Comparison of ENCODE assay signal across 7 cellular contexts in genomic region chr19:15551183-15552004, GRCh38. TPM values are rescaled to one million over a fixed set of nuclear protein-coding genes. Genes with fewer than 3 reads are reported as not detected.
DNase-seq lines count a peak whose midpoint lies in the region; ATAC-seq, FAIRE-seq and TF ChIP-seq lines count a peak whose summit lies in the region.

No MANE protein-coding gene starts in this region.

- H2AFZ ChIP-seq in astrocyte (ENCODE audit: low read depth, low read length): peak overlapping the region; percentile 69

- H3K27ac Mint-ChIP-seq in T-helper 17 cell: no peak overlapping the region
- no peak overlapping the region for H3K27ac Mint-ChIP-seq in astrocyte (ENCODE audit: unreplicated experiment)

- H3K36me3 ChIP-seq in astrocyte (ENCODE audit: insufficient read depth, low read length): no peaks in the 10 kb centered on the region
- H3K36me3 ChIP-seq in mucosa of stomach (ENCODE audit: control insufficient read depth, insufficient read depth, low read length): no peaks in the 10 kb centered on the region

- ATAC-seq in T-helper 17 cell (peak; percentile 45), GM18517 (IDR thresholded peaks at IDR 0.05; ENCODE audit: unreplicated experiment) (no peak), HG03159 (IDR thresholded peaks at IDR 0.05; ENCODE audit: unreplicated experiment) (no peak)
- peak; percentile 30 for ATAC-seq in stimulated activated naive CD8-positive, alpha-beta T cell treated with anti-CD3 and anti-CD28 coated beads, Interleukin-15, Interleukin-2, amounts not matched to agents 100 U/mL and 50 U/mL, for 24 hours

- peaks cover 27% of the 10 kb centered on the region for H3K4me1 Mint-ChIP-seq in T-helper 17 cell
- H3K4me1 Mint-ChIP-seq in astrocyte (ENCODE audit: low read depth, unreplicated experiment): no peaks in the 10 kb centered on the region

- H3K36me3 Mint-ChIP-seq in T-helper 17 cell (ENCODE audit: low read depth) (peaks cover 5% of the 10 kb centered on the region), astrocyte (ENCODE audit: low read depth, unreplicated experiment) (no peaks in the 10 kb centered on the region)

- H3K9me3 ChIP-seq in T-helper 17 cell (ENCODE audit: control insufficient read depth, low read length, poor library complexity, severe bottlenecking) (no peaks in the 10 kb centered on the region), astrocyte (ENCODE audit: insufficient read depth, low read depth, low read length) (no peaks in the 10 kb centered on the region), mucosa of stomach (ENCODE audit: control insufficient read depth, low read length) (no peaks in the 10 kb centered on the region)

- TF ChIP-seq CTCF in astrocyte (IDR thresholded peaks at IDR 0.05; ENCODE audit: insufficient read depth, low read depth, low read length): no peak

- H3K79me2 ChIP-seq in astrocyte (ENCODE audit: insufficient read depth, low read length): no peaks in the 10 kb centered on the region

- H3K4me1 ChIP-seq in astrocyte (ENCODE audit: insufficient read depth, low read length) (peaks cover 6% of the 10 kb centered on the region), mucosa of stomach (ENCODE audit: control insufficient read depth, insufficient read depth, low read length) (peaks cover 18% of the 10 kb centered on the region)

- no peaks in the 10 kb centered on the region for H4K20me1 ChIP-seq in astrocyte (ENCODE audit: insufficient read depth, low read length)

- no peak for FAIRE-seq in astrocyte (lab: Jason Lieb, UNC)

- H3K9me3 Mint-ChIP-seq in astrocyte (ENCODE audit: unreplicated experiment): peaks cover 10% of the 10 kb centered on the region

- DNase-seq in GM19238 (ENCODE audit: insufficient read length, low spot score) (peak; percentile 19), T-helper 17 cell (peak; percentile 60 to 68 (median 61)), astrocyte (ENCODE audit: low read depth) (no peak)
- peak; percentile 78 for DNase-seq in stimulated activated naive CD8-positive, alpha-beta T cell treated with anti-CD3 and anti-CD28 coated beads, Interleukin-15, Interleukin-2, amounts not matched to agents 100 U/mL and 50 U/mL, for 24 hours

- H3K9ac ChIP-seq in astrocyte (ENCODE audit: low read length): no peak overlapping the region
- peak overlapping the region; percentile 28 for H3K9ac ChIP-seq in mucosa of stomach (ENCODE audit: low read length)

- H3K4me3 ChIP-seq in astrocyte (ENCODE audit: insufficient read depth, low read depth, low read length) (no peak overlapping the region), mucosa of stomach (ENCODE audit: low read length) (peak overlapping the region; percentile 41)

- no peak overlapping the region for H3K27ac ChIP-seq in astrocyte (ENCODE audit: low read depth, low read length)

- H3K4me3 Mint-ChIP-seq in T-helper 17 cell (peak overlapping the region; percentile 87), astrocyte (ENCODE audit: unreplicated experiment) (no peak overlapping the region)

- no peaks in the 10 kb centered on the region for H3K27me3 ChIP-seq in astrocyte (ENCODE audit: insufficient read depth, low read length)
- H3K27me3 ChIP-seq in mucosa of stomach (ENCODE audit: control insufficient read depth, insufficient read depth, low read length): peaks cover 23% of the 10 kb centered on the region

- peak overlapping the region; percentile 60 for H3K4me2 ChIP-seq in astrocyte (ENCODE audit: low read length)

- H3K27me3 Mint-ChIP-seq in T-helper 17 cell: no peaks in the 10 kb centered on the region
- H3K27me3 Mint-ChIP-seq in astrocyte (ENCODE audit: low read depth, unreplicated experiment): peaks cover 11% of the 10 kb centered on the region

RNA-seq across cellular contexts. Expression of gene CYP4F22, which starts 43.1 kb away (rescaled TPM):
- total RNA-seq in T-helper 17 cell (1 to 10 TPM in 1 of 2 donors, under 1 TPM in 1; 0.44 to 1.4 TPM), astrocyte (not detected in 2 replicates)

Comparison
In these comparisons a context has a peak if more than half of its experiments do, and no peak if none do; other contexts are left out.
1. ATAC-seq: peak in T-helper 17 cell (single experiment) and stimulated activated naive CD8-positive, alpha-beta T cell treated with anti-CD3 and anti-CD28 coated beads, Interleukin-15, Interleukin-2, amounts not matched to agents 100 U/mL and 50 U/mL, for 24 hours (single experiment); none in GM18517 (single experiment) and HG03159 (single experiment).